Comparison of ENCODE assay signal across 9 cellular contexts in genomic region chr13:80132741-80133601, GRCh38.
DNase-seq lines count a peak whose midpoint lies in the region; ATAC-seq, FAIRE-seq and TF ChIP-seq lines count a peak whose summit lies in the region.
"Had no signal": no experiment of that assay in that cellular context is flagged by ENCODE, and none has a peak within 500 bp of the region (broad histone marks: within the 10 kb centered on the region; RNA-seq: fewer than 3 reads in every experiment).

No MANE protein-coding gene starts in this region.

- DNase-seq in glomerular visceral epithelial cell (ENCODE audit: extremely low spot score) (peak; percentile 29), osteocyte (ENCODE audit: extremely low spot score, unreplicated experiment) (no peak), T-helper 17 cell (no peak), NCI-H1930 (lab: John Stamatoyannopoulos, UW) (no peak), NCI-H345 (lab: John Stamatoyannopoulos, UW) (no peak)

- FAIRE-seq in G401.6 (lab: Jason Lieb, UNC) (peak; percentile 45), TTC549 (lab: Jason Lieb, UNC) (peak; percentile 99)
- FAIRE-seq: endometrium had no signal

- no peaks in the 10 kb centered on the region for H3K27me3 Mint-ChIP-seq in osteocyte (ENCODE audit: unreplicated experiment)
- no peaks in the 10 kb centered on the region for H3K27me3 Mint-ChIP-seq in T-helper 17 cell

- no peaks in the 10 kb centered on the region for H3K9me3 Mint-ChIP-seq in osteocyte (ENCODE audit: unreplicated experiment)

- peaks cover 43% of the 10 kb centered on the region for H3K4me1 Mint-ChIP-seq in osteocyte (ENCODE audit: unreplicated experiment)
- no peaks in the 10 kb centered on the region for H3K4me1 Mint-ChIP-seq in T-helper 17 cell

- H3K36me3 Mint-ChIP-seq in osteocyte (ENCODE audit: unreplicated experiment) (no peaks in the 10 kb centered on the region), T-helper 17 cell (ENCODE audit: low read depth) (no peaks in the 10 kb centered on the region)

- no peaks in the 10 kb centered on the region for H3K9me3 ChIP-seq in T-helper 17 cell (ENCODE audit: control insufficient read depth, low read length, poor library complexity, severe bottlenecking)

- ATAC-seq in T-helper 17 cell = no peak
- no peak for ATAC-seq in HG02798 (IDR thresholded peaks at IDR 0.05; ENCODE audit: poor library complexity, unreplicated experiment)

- peak overlapping the region; percentile 91 for H3K27ac Mint-ChIP-seq in osteocyte (ENCODE audit: unreplicated experiment)
- H3K27ac Mint-ChIP-seq in T-helper 17 cell = no peak overlapping the region

- TF ChIP-seq CTCF in osteocyte (IDR thresholded peaks at IDR 0.05) = no peak

- H3K4me3 Mint-ChIP-seq in osteocyte (ENCODE audit: unreplicated experiment) = peak overlapping the region; percentile 66
- no peak overlapping the region for H3K4me3 Mint-ChIP-seq in T-helper 17 cell
